ENCODE assay signal across 8 cellular contexts in the genomic region with DNA sequence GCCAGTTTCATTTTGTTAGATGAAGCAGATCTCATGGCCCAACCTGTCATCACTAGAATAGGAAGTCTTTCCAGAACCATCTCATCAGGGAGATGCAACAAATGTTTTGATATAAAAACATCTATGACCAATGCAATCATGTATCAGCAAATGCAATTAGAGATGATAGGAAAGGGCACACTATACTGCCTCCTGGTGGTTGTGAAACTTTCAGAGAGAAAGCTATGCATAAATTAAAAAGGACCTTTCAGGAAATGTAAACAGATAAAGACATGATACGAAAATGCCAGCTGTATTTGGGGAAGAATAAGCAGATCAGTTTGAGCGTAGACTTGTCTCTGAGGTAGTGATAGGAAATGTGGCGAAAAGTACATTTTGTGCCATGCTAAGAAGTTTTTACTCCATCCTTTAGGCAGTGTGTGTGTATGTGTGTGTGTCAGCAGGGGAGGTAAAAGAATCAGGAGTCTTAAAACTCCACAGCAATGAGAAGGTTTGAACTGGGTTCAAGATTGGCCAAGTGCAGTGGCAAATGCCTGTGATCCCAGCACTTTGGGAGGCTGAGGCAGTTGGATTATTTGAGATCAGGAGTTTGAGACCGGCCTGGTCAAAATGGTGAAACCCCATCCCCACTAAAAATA.
DNase-seq lines count a peak whose midpoint lies in the region; ATAC-seq, FAIRE-seq and TF ChIP-seq lines count a peak whose summit lies in the region.

No MANE protein-coding gene starts in this region.

- no peak for TF ChIP-seq POLR2A in H54 (IDR thresholded peaks at IDR 0.05; ENCODE audit: low read depth, low read length)

- FAIRE-seq in H54 (lab: Jason Lieb, UNC): peak; percentile 66

- peak; percentile 58 for TF ChIP-seq CTCF in GM12864 (IDR thresholded peaks at IDR 0.05; ENCODE audit: low read depth, low read length, missing control alignments)

- no peak for ATAC-seq in GM21447 (IDR thresholded peaks at IDR 0.05; ENCODE audit: unreplicated experiment)

- H3K4me3 ChIP-seq in GM12864 (ENCODE audit: low read depth, low read length): no peak overlapping the region

- DNase-seq in GM12864 (ENCODE audit: low read depth) (no peak), H54 (ENCODE audit: insufficient read length, low spot score) (no peak), NCI-H460 (ENCODE audit: extremely low read depth, low read depth) (peak; percentile 34), fibroblast of peridontal ligament (ENCODE audit: extremely low read depth) (peak; percentile 54), superior temporal gyrus (ENCODE audit: extremely low spot score) (peak; percentile 89), HuH-7 (ENCODE audit: low spot score) (no peak)
- DNase-seq in activated CD4-positive, CD25-positive, alpha-beta regulatory T cell (lab: John Stamatoyannopoulos, UW): no peak

Comparison
In these comparisons a context has a peak if more than half of its experiments do, and no peak if none do; other contexts are left out.
1. DNase-seq: peak in NCI-H460 (single experiment), fibroblast of peridontal ligament (single experiment) and superior temporal gyrus (single experiment); none in GM12864 (single experiment), H54 (single experiment), HuH-7 (single experiment) and activated CD4-positive, CD25-positive, alpha-beta regulatory T cell (0 of 4).